ENCODE assay signal across 1 cellular context in genomic region chr11:72191961-72192381, GRCh38.
TF ChIP-seq lines count a peak whose summit lies in the region.

TSS of gene FOLR1 (plus strand) at chr11:72192140. CDS start at chr11:72192174, 34 bp downstream.

TF ChIP-seq in Ishikawa, 13 proteins besides CTCF, POLR2A, EP300 and RAD21 (continued from another document):
- TF ChIP-seq EGR1 (IDR thresholded peaks at IDR 0.05) (peak; percentile 42; the same call in 1 of the 2 replicates), TCF12 (IDR thresholded peaks at IDR 0.05; ENCODE audit: low read depth) (peak; percentile 36; the same call in 1 of the 2 replicates), MAX (IDR thresholded peaks at IDR 0.05) (0 out of 2 replicates have a peak, but pooled peaks have one; percentile 17), TEAD4 (IDR thresholded peaks at IDR 0.05) (peak; percentile 83), NFIC (IDR thresholded peaks at IDR 0.05) (no peak)
TF ChIP-seq in Ishikawa: peak in this region for 5.
